ENCODE assay signal across 1 cellular context in genomic region chr14:102086346-102086971, GRCh38.
TF ChIP-seq lines count a peak whose summit lies in the region.

No MANE protein-coding gene starts in this region.

TF ChIP-seq in SK-N-SH, 30 proteins besides CTCF, POLR2A, EP300 and RAD21 (continued from another document):
- no peak for TF ChIP-seq CHD2 (IDR thresholded peaks at IDR 0.05; ENCODE audit: low read length, partially characterized antibody)
